In the genomic region with DNA sequence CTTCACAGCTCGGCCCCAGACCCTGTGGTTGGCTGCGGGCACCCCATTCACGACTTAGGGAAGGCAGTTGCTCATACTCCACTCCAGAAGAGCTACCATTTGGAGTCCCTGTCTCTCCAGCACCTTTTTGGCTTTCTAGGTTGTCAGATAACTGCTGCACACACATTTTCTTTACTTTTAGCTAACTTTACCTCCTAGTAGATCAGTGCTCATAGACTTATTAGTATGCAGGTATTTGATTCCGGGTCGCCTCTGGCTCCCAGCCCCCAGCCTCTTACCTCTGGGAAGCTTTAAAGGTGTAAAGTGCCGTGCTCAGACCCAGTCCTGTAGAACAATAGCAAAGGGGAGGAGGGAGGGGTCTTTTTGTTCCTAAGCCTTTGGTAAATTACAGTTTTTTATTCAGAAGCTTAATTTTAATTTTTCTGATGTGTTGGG, we compare ENCODE assay signal across 8 cellular contexts.
DNase-seq lines count a peak whose midpoint lies in the region; ATAC-seq, FAIRE-seq and TF ChIP-seq lines count a peak whose summit lies in the region.

No MANE protein-coding gene starts in this region.

- BruUV-seq in GM12878 (replicated peaks; lab: Mats Ljungman, UMichigan): no TSS peak

- ATAC-seq in HG03045 (IDR thresholded peaks at IDR 0.05; ENCODE audit: unreplicated experiment) (peak; percentile 3), GM12878 (peak; percentile 8), lower lobe of right lung (peak; percentile 5 to 27), GM21619 (IDR thresholded peaks at IDR 0.05; ENCODE audit: unreplicated experiment) (no peak), GM18519 (IDR thresholded peaks at IDR 0.05; ENCODE audit: low FRiP score, unreplicated experiment) (no peak), GM19467 (IDR thresholded peaks at IDR 0.05; ENCODE audit: unreplicated experiment) (no peak)

- CTCF ChIA-PET in GM12878 (lab: Yijun Ruan, JAX): interaction anchor here (0.9 to 7.0 kb wide), 15 partner anchors 8 to 491 kb away, joined by 3 to 79 read pairs (median 6); a partner anchor contains a TSS

- no peak overlapping the region for H2AFZ ChIP-seq in GM12878 (ENCODE audit: control insufficient read depth, low read depth, low read length)

- H4K20me1 ChIP-seq in GM12878 (ENCODE audit: control insufficient read depth, insufficient read depth): no peaks in the 10 kb centered on the region

- peak overlapping the region; percentile 91 for H3K4me2 ChIP-seq in GM12878 (ENCODE audit: control insufficient read depth, insufficient read depth)

- peaks cover 63% of the 10 kb centered on the region for H3K79me2 ChIP-seq in GM12878 (ENCODE audit: control insufficient read depth, insufficient read depth, low read length)

- TF ChIP-seq CTCF in CD14-positive monocyte (IDR thresholded peaks at IDR 0.05) (no peak), GM12878 (IDR thresholded peaks at IDR 0.05 in 2 of 3, conservative IDR thresholded peaks at IDR 0.05 in 1 of 3; ENCODE audit: control insufficient read depth in 2 of 3, extremely low read depth in 1 of 3, insufficient read depth in 1 of 3, low read depth in 3 of 3, low read length in 3 of 3) (no peak), lower lobe of right lung (IDR thresholded peaks at IDR 0.05) (no peak)

- H3K4me3 ChIP-seq in GM12878 (peak overlapping the region; percentile 99), lower lobe of right lung (peak overlapping the region; percentile 60)

- H3K36me3 ChIP-seq in GM12878 (ENCODE audit: control insufficient read depth in 2 of 2, insufficient read depth in 2 of 2, low read length in 1 of 2) (no peaks in the 10 kb centered on the region; a peak in 1 of 4 replicates), lower lobe of right lung (no peaks in the 10 kb centered on the region)

- H3K4me3 Mint-ChIP-seq in CD14-positive monocyte: peak overlapping the region; percentile 97 to 98

- in situ Hi-C loops in GM12878 (cut with MboI): no loop called here

- RAD21 ChIA-PET in GM12878 (lab: Charles Lee; ENCODE audit: unreplicated experiment): interaction anchor here (0.6 to 10.8 kb wide), 20 partner anchors 9 to 145 kb away, joined by 3 to 195 read pairs (median 4); no protein-coding TSS in a partner anchor

- no peak for DNase-seq in CD14-positive monocyte (ENCODE audit: low spot score)
- no peak for DNase-seq in GM12878 (ENCODE audit: low read depth, low spot score)
- DNase-seq in lower lobe of right lung: no peak
- DNase-seq in midbrain (lab: John Stamatoyannopoulos, UW): no peak

- no peaks in the 10 kb centered on the region for H3K9me3 ChIP-seq in GM12878 (replicated peaks; ENCODE audit: control insufficient read depth, insufficient read depth, low read length)
- no peaks in the 10 kb centered on the region for H3K9me3 ChIP-seq in lower lobe of right lung

- no peak for TF ChIP-seq RAD21 in GM12878 (IDR thresholded peaks at IDR 0.05; ENCODE audit: insufficient read depth, low read depth, low read length)

- peaks cover 50% of the 10 kb centered on the region for H3K4me1 Mint-ChIP-seq in CD14-positive monocyte

- peak overlapping the region; percentile 69 to 99 (median 97) for H3K27ac Mint-ChIP-seq in CD14-positive monocyte

- intact Hi-C loops in CD14-positive monocyte (cut with micrococcal nuclease): no loop called here
- intact Hi-C loops in GM12878 (cut with micrococcal nuclease; ENCODE audit: unreplicated experiment): no loop called here
- intact Hi-C loops in lower lobe of right lung (cut with DNase I): no loop called here

- FAIRE-seq in GM12878 (lab: Jason Lieb, UNC): no peak

- SMC1A ChIA-PET in GM12878 (lab: Charles Lee; ENCODE audit: uncharacterized antibody, unreplicated experiment): interaction anchor here (0.7 to 21.8 kb wide), 22 partner anchors 8 to 148 kb away, joined by 3 to 569 read pairs (median 6); no protein-coding TSS in a partner anchor

- H3K27ac ChIP-seq in GM12878 (ENCODE audit: control insufficient read depth, insufficient read depth): peak overlapping the region; percentile 96
- peak overlapping the region; percentile 88 for H3K27ac ChIP-seq in lower lobe of right lung

- POLR2A ChIA-PET in GM12878 (lab: Charles Lee): interaction anchor here (0.8 to 14.4 kb wide), 16 partner anchors 10 to 591 kb away, joined by 3 to 504 read pairs (median 6); no protein-coding TSS in a partner anchor

- no peak for TF ChIP-seq EP300 in GM12878 (IDR thresholded peaks at IDR 0.05; ENCODE audit: borderline replicate concordance in 1 of 2, control insufficient read depth in 1 of 2, low read depth in 2 of 2, low read length in 2 of 2)

- H3K27me3 Mint-ChIP-seq in CD14-positive monocyte (ENCODE audit: low read depth in 3 of 3): peaks cover 1 to 10% (median 8%) of the 10 kb centered on the region in 3 donors

- TF ChIP-seq POLR2A in GM12878 (IDR thresholded peaks at IDR 0.05; ENCODE audit: low read depth, low read length): no peak

- H3K9me3 Mint-ChIP-seq in CD14-positive monocyte: no peaks in the 10 kb centered on the region

- H3K9ac ChIP-seq in GM12878 (ENCODE audit: control insufficient read depth, insufficient read depth, low read length): peak overlapping the region; percentile 85

- 0% methylated on average over 6 of the region's 6 CpGs for WGBS in GM12878 (ENCODE audit: insufficient coverage, insufficient replicate concordance, low lambda C conversion rate, missing lambda C conversion rate)

- no peaks in the 10 kb centered on the region for H3K36me3 Mint-ChIP-seq in CD14-positive monocyte

- H3K27me3 ChIP-seq in GM12878 (replicated peaks in 1 of 2; ENCODE audit: control insufficient read depth in 2 of 2, insufficient read depth in 2 of 2, low read length in 1 of 2) (no peaks in the 10 kb centered on the region), lower lobe of right lung (ENCODE audit: low read depth) (no peaks in the 10 kb centered on the region)

- H3K4me1 ChIP-seq in GM12878 (ENCODE audit: control insufficient read depth, insufficient read depth, low read length): peaks cover 18% of the 10 kb centered on the region
- H3K4me1 ChIP-seq in lower lobe of right lung: peaks cover 84% of the 10 kb centered on the region

TF ChIP-seq in GM12878, 131 proteins besides CTCF, POLR2A, EP300 and RAD21:
- no peak for TF ChIP-seq RAD51 (IDR thresholded peaks at IDR 0.05)
- TF ChIP-seq IKZF2 (IDR thresholded peaks at IDR 0.05): no peak
- no peak for TF ChIP-seq KDM1A (IDR thresholded peaks at IDR 0.05; ENCODE audit: borderline replicate concordance)
- TF ChIP-seq MTA2 (IDR thresholded peaks at IDR 0.05; ENCODE audit: low read depth): 0 out of 2 replicates have a peak, but pooled peaks have one; percentile 7
- TF ChIP-seq NR2C1 (IDR thresholded peaks at IDR 0.05): no peak; the same call in 1 of the 2 replicates
- peak; percentile 20; the same call in 1 of the 2 replicates for TF ChIP-seq CREB1 (IDR thresholded peaks at IDR 0.05; ENCODE audit: low read depth)

Comparison
In these comparisons a context has a peak if more than half of its experiments do, and no peak if none do; other contexts are left out.
1. ATAC-seq: peak in HG03045 (single experiment), GM12878 (single experiment) and lower lobe of right lung (2 of 2); none in GM21619 (single experiment), GM18519 (single experiment) and GM19467 (single experiment).